19 cellular contexts compared by ENCODE assay signal in the genomic region with DNA sequence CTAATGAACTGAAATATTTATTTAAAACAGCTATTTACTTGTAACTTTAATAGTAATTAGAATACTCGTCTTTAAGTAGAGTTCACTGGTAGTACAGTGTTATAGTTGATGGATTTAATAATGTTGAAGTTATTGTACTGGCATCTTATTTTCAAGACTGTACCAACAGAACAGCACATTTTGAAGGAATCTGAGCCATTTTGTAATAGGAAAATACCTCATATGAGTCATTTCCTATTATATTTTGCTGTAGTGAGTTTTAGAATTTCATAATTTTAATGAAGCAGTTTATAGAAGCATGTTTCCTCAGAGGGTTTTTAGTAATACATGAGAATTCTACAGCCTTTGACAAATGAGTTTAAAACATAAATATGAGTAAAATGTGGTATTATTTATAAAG.
DNase-seq lines count a peak whose midpoint lies in the region; ATAC-seq, FAIRE-seq and TF ChIP-seq lines count a peak whose summit lies in the region.
"Had no signal": no experiment of that assay in that cellular context is flagged by ENCODE, and none has a peak within 500 bp of the region (broad histone marks: within the 10 kb centered on the region; RNA-seq: fewer than 3 reads in every experiment).

No MANE protein-coding gene starts in this region.

- DNase-seq in AG09319 (ENCODE audit: extremely low read depth, low read depth): peak; percentile 1
- peak; percentile 60 for DNase-seq in NCI-H226
- peak; percentile 49 for DNase-seq in dedifferentiated amniotic fluid mesenchymal stem cell (ENCODE audit: extremely low spot score)
- DNase-seq in kidney: no peak
- DNase-seq in mesendoderm: no peak
- no peak for DNase-seq in uterus
- DNase-seq in KBM-7: no peak
- DNase-seq: activated CD4-positive, alpha-beta T cell treated with anti-CD3 and anti-CD28 coated beads, Interleukin-2, amount 50 U/mL, for 1 hour; activated T-cell treated with anti-CD3 and anti-CD28 coated beads for 4 hours; GF-D8; H9; hypothalamus; NCI-H1417; NCI-H446; stimulated activated naive CD8-positive, alpha-beta T cell treated with anti-CD3 and anti-CD28 coated beads, Interleukin-15, Interleukin-2, amounts not matched to agents 100 U/mL and 50 U/mL, for 24 hours had no signal

- H3K4me1 ChIP-seq in kidney (ENCODE audit: control insufficient read depth in 1 of 2, insufficient read depth in 1 of 2, low read depth in 1 of 2, low read length in 2 of 2) (no peaks in the 10 kb centered on the region), mesendoderm (ENCODE audit: control insufficient read depth, low read depth, low read length) (peaks cover 2% of the 10 kb centered on the region), uterus (no peaks in the 10 kb centered on the region)
- H3K4me1 ChIP-seq: vagina had no signal

- H3K27me3 ChIP-seq in mesendoderm (ENCODE audit: insufficient read depth, low read length, poor library complexity) (no peaks in the 10 kb centered on the region), uterus (no peaks in the 10 kb centered on the region)
- H3K27me3 ChIP-seq: vagina had no signal

- H3K79me2 ChIP-seq in mesendoderm (ENCODE audit: control insufficient read depth, insufficient read depth, low read length): no peaks in the 10 kb centered on the region

- H3K36me3 ChIP-seq in kidney (ENCODE audit: control insufficient read depth in 1 of 2, insufficient read depth in 2 of 2, low read length in 2 of 2) (no peaks in the 10 kb centered on the region), mesendoderm (ENCODE audit: control insufficient read depth, insufficient read depth, low read length) (no peaks in the 10 kb centered on the region), uterus (no peaks in the 10 kb centered on the region)
- H3K36me3 ChIP-seq: vagina had no signal

- no peak overlapping the region for H4K8ac ChIP-seq in mesendoderm (ENCODE audit: low read depth, low read length)

- ATAC-seq in HG02798 (IDR thresholded peaks at IDR 0.05; ENCODE audit: poor library complexity, unreplicated experiment): no peak
- ATAC-seq: left lobe of liver; stimulated activated naive CD8-positive, alpha-beta T cell treated with anti-CD3 and anti-CD28 coated beads, Interleukin-15, Interleukin-2, amounts not matched to agents 100 U/mL and 50 U/mL, for 24 hours had no signal

- H3K9ac ChIP-seq in kidney (ENCODE audit: low read length in 2 of 2): no peak overlapping the region
- no peak overlapping the region for H3K9ac ChIP-seq in mesendoderm (ENCODE audit: low read length)
- H3K9ac ChIP-seq: KMS-11 had no signal

- H3K4ac ChIP-seq in mesendoderm (ENCODE audit: low read depth, low read length): no peak overlapping the region

- H3K9me3 ChIP-seq in kidney (ENCODE audit: control insufficient read depth in 1 of 2, low read length in 2 of 2) (no peaks in the 10 kb centered on the region), uterus (no peaks in the 10 kb centered on the region)
- H3K9me3 ChIP-seq: vagina had no signal

- H3K4me3 ChIP-seq in kidney (ENCODE audit: low read length in 2 of 2): no peak overlapping the region
- no peak overlapping the region for H3K4me3 ChIP-seq in mesendoderm (ENCODE audit: low read length)
- H3K4me3 ChIP-seq in uterus: no peak overlapping the region
- H3K4me3 ChIP-seq: vagina had no signal

- H2BK15ac ChIP-seq in mesendoderm (replicated peaks; ENCODE audit: low read depth): no peak overlapping the region

- no peak overlapping the region for H3K27ac ChIP-seq in kidney (ENCODE audit: low read depth in 2 of 2, low read length in 2 of 2)
- H3K27ac ChIP-seq in mesendoderm (ENCODE audit: low read depth, low read length): no peak overlapping the region
- H3K27ac ChIP-seq in uterus: no peak overlapping the region
- H3K27ac ChIP-seq: KMS-11, vagina had no signal

- H2BK120ac ChIP-seq in mesendoderm (ENCODE audit: low read depth, low read length): no peak overlapping the region

- TF ChIP-seq CTCF in AG09319 (IDR thresholded peaks at IDR 0.05; ENCODE audit: low read depth, low read length) (no peak), kidney (IDR thresholded peaks at IDR 0.05; ENCODE audit: borderline replicate concordance, extremely low read depth, insufficient read depth) (no peak), uterus (IDR thresholded peaks at IDR 0.05) (no peak)

- intact Hi-C loops in kidney (cut with DNase I): no loop called here
- intact Hi-C loops in uterus (cut with DNase I; ENCODE audit: low total_unique reads): no loop called here

- no peak overlapping the region for H3K4me2 ChIP-seq in mesendoderm (ENCODE audit: low read length)
- H3K4me2 ChIP-seq: KMS-11 had no signal

- WGBS in mesendoderm (ENCODE audit: extremely low coverage, insufficient coverage, low lambda C conversion rate): 100% methylated on average over 1 of the region's 1 CpG

- H3K56ac ChIP-seq in mesendoderm (ENCODE audit: low read length): no peak overlapping the region

- peak; percentile 86 for FAIRE-seq in kidney (lab: Jason Lieb, UNC)

- no peak overlapping the region for H2BK5ac ChIP-seq in mesendoderm (ENCODE audit: low read length)

- no peak overlapping the region for H4K5ac ChIP-seq in mesendoderm (ENCODE audit: low read length)

- no peak for TF ChIP-seq POLR2A in uterus (IDR thresholded peaks at IDR 0.05)

- in situ Hi-C loops in KBM-7 (cut with MboI; ENCODE audit: low pct_unique_long_range_greater_than_20kb, low sequenced_read_pairs): no loop called here

- H2AK5ac ChIP-seq in mesendoderm (ENCODE audit: low read length): no peak overlapping the region

- no peak overlapping the region for H3K18ac ChIP-seq in mesendoderm (ENCODE audit: low read length)

- no peaks in the 10 kb centered on the region for H3K79me1 ChIP-seq in mesendoderm (ENCODE audit: low read length)

- H3K23ac ChIP-seq in mesendoderm (ENCODE audit: low read length): no peak overlapping the region

Comparison
In these comparisons a context has a peak if more than half of its experiments do, and no peak if none do; other contexts are left out.
1. DNase-seq: peak in AG09319 (single experiment), NCI-H226 (single experiment) and dedifferentiated amniotic fluid mesenchymal stem cell (single experiment); none in kidney (single experiment), mesendoderm (single experiment), uterus (0 of 2) and KBM-7 (single experiment).